27 cellular contexts compared by ENCODE assay signal in genomic region chr6:170172825-170173231, GRCh38.
DNase-seq lines count a peak whose midpoint lies in the region; ATAC-seq and TF ChIP-seq lines count a peak whose summit lies in the region.
"Had no signal": no experiment of that assay in that cellular context is flagged by ENCODE, and none has a peak within 500 bp of the region (broad histone marks: within the 10 kb centered on the region; RNA-seq: fewer than 3 reads in every experiment).

No MANE protein-coding gene starts in this region.

- H3K4me1 Mint-ChIP-seq in activated CD8-positive, alpha-beta memory T cell treated with anti-CD3 and anti-CD28 coated beads, Interleukin-2, amount 10 ng/mL, durations not matched to agents 7 days and 5 days, result no peaks in the 10 kb centered on the region
- H3K4me1 Mint-ChIP-seq: CD8-positive, alpha-beta memory T cell; central memory CD8-positive, alpha-beta T cell; IgD-negative memory B cell; mesothelial cell of epicardium had no signal

- H3K4me2 ChIP-seq in Karpas-422 (ENCODE audit: low read depth, low read length, poor library complexity, severe bottlenecking), result no peak overlapping the region

- no peak overlapping the region for H3K27ac Mint-ChIP-seq in activated CD8-positive, alpha-beta memory T cell treated with anti-CD3 and anti-CD28 coated beads, Interleukin-2, amount 10 ng/mL, durations not matched to agents 7 days and 5 days
- H3K27ac Mint-ChIP-seq: activated T-cell treated with anti-CD3 and anti-CD28 coated beads, Interleukin-2, amount 50 U/mL, for 72 hours; CD8-positive, alpha-beta memory T cell; HFFc6; IgD-negative memory B cell; mesothelial cell of epicardium; stimulated activated naive CD8-positive, alpha-beta T cell treated with anti-CD3 and anti-CD28 coated beads, Interleukin-15, amount 100 ng/mL, for 72 hours had no signal

- H3K27ac ChIP-seq in Karpas-422 (ENCODE audit: low read length) (no peak overlapping the region), prostate gland (no peak overlapping the region)
- H3K27ac ChIP-seq: HL-60, transverse colon, VCaP had no signal

- no peak overlapping the region for H3K9ac ChIP-seq in Karpas-422 (ENCODE audit: low read length)

- H3K36me3 Mint-ChIP-seq in activated CD8-positive, alpha-beta memory T cell treated with anti-CD3 and anti-CD28 coated beads, Interleukin-2, amount 10 ng/mL, durations not matched to agents 7 days and 5 days, result peaks cover 4% of the 10 kb centered on the region
- H3K36me3 Mint-ChIP-seq: IgD-negative memory B cell, mesothelial cell of epicardium had no signal

- CTCF ChIA-PET in activated CD8-positive, alpha-beta memory T cell treated with anti-CD3 and anti-CD28 coated beads, Interleukin-2, amount 10 ng/mL, durations not matched to agents 7 days and 5 days (lab: Charles Lee), result no interaction called here

- H3K9me2 ChIP-seq in Karpas-422 (replicated peaks; ENCODE audit: insufficient read depth, low read length), result no peaks in the 10 kb centered on the region

- no peak overlapping the region for H3K4me3 ChIP-seq in Karpas-422 (ENCODE audit: low read length)
- no peak overlapping the region for H3K4me3 ChIP-seq in prostate gland
- H3K4me3 ChIP-seq: transverse colon had no signal

- no peak for TF ChIP-seq POLR2A in prostate gland (IDR thresholded peaks at IDR 0.05)

- H3K27me3 Mint-ChIP-seq in activated CD8-positive, alpha-beta memory T cell treated with anti-CD3 and anti-CD28 coated beads, Interleukin-2, amount 10 ng/mL, durations not matched to agents 7 days and 5 days, result no peaks in the 10 kb centered on the region
- H3K27me3 Mint-ChIP-seq: IgD-negative memory B cell had no signal

- TF ChIP-seq CTCF in prostate gland (IDR thresholded peaks at IDR 0.05), result no peak

- H3K4me1 ChIP-seq in Karpas-422 (ENCODE audit: low read length) (no peaks in the 10 kb centered on the region), prostate gland (replicated peaks) (no peaks in the 10 kb centered on the region)
- H3K4me1 ChIP-seq: transverse colon had no signal

- no peaks in the 10 kb centered on the region for H4K20me1 ChIP-seq in Karpas-422 (ENCODE audit: insufficient read depth, low read depth, low read length)

- H3K9me3 ChIP-seq in Karpas-422 (ENCODE audit: low read length), result no peaks in the 10 kb centered on the region
- H3K9me3 ChIP-seq in prostate gland, result no peaks in the 10 kb centered on the region
- H3K9me3 ChIP-seq: transverse colon had no signal

- no peaks in the 10 kb centered on the region for H3K36me3 ChIP-seq in Karpas-422 (ENCODE audit: insufficient read depth, low read length)
- H3K36me3 ChIP-seq in prostate gland, result no peaks in the 10 kb centered on the region
- H3K36me3 ChIP-seq: transverse colon had no signal

- no peak overlapping the region for H3K4me3 Mint-ChIP-seq in activated CD8-positive, alpha-beta memory T cell treated with anti-CD3 and anti-CD28 coated beads, Interleukin-2, amount 10 ng/mL, durations not matched to agents 7 days and 5 days
- H3K4me3 Mint-ChIP-seq: activated T-cell treated with anti-CD3 and anti-CD28 coated beads, Interleukin-2, amount 50 U/mL, for 72 hours; CD8-positive, alpha-beta memory T cell; central memory CD8-positive, alpha-beta T cell; HFFc6; IgD-negative memory B cell; mesothelial cell of epicardium; stimulated activated naive CD8-positive, alpha-beta T cell treated with anti-CD3 and anti-CD28 coated beads, Interleukin-15, amount 100 ng/mL, for 72 hours had no signal

- DNase-seq in Karpas-422 (peak; percentile 31), islet precursor cell (peak; percentile 35), prostate gland (ENCODE audit: low spot score) (peak; percentile 2), HuH-7.5 (ENCODE audit: low spot score) (no peak)
- peak; percentile 25 for DNase-seq in activated CD8-positive, alpha-beta memory T cell treated with anti-CD3 and anti-CD28 coated beads, Interleukin-2, amount 10 ng/mL, durations not matched to agents 7 days and 5 days
- DNase-seq: activated CD4-positive, alpha-beta T cell treated with anti-CD3 and anti-CD28 coated beads, Interleukin-2, amount 50 U/mL, for 4 hours; activated T-cell treated with anti-CD3 and anti-CD28 coated beads, Interleukin-2, amount 50 U/mL, for 72 hours; DND-41; effector CD8-positive, alpha-beta T cell; HFFc6; NCI-H187; NCI-H2227 treated with DMSO at 0.1 percent for 48 hours; NCI-H774; stimulated activated CD4-positive, alpha-beta T cell treated with anti-CD3 and anti-CD28 coated beads, Interleukin-4, amount 100 ng/mL, for 4 hours; stimulated activated naive CD8-positive, alpha-beta T cell treated with anti-CD3 and anti-CD28 coated beads, Interleukin-15, amount 100 ng/mL, for 72 hours; T-helper 2 cell; transverse colon had no signal

- no peak overlapping the region for H2AFZ ChIP-seq in Karpas-422 (ENCODE audit: low read length)

- no peaks in the 10 kb centered on the region for H3K27me3 ChIP-seq in Karpas-422 (ENCODE audit: low read length)
- no peaks in the 10 kb centered on the region for H3K27me3 ChIP-seq in prostate gland (replicated peaks; ENCODE audit: insufficient read depth)
- H3K27me3 ChIP-seq: transverse colon had no signal

- intact Hi-C loops in prostate gland (cut with DNase I), result no loop called here

- ATAC-seq in activated CD8-positive, alpha-beta memory T cell treated with anti-CD3 and anti-CD28 coated beads, Interleukin-2, amount 10 ng/mL, durations not matched to agents 7 days and 5 days, result no peak
- ATAC-seq in GM18519 (IDR thresholded peaks at IDR 0.05; ENCODE audit: low FRiP score, unreplicated experiment), result no peak
- no peak for ATAC-seq in HG03439 (IDR thresholded peaks at IDR 0.05; ENCODE audit: unreplicated experiment)
- ATAC-seq: activated naive CD4-positive, alpha-beta T cell treated with anti-CD3 and anti-CD28 coated beads, Interleukin-2, amount 50 U/mL, for 72 hours; activated T-cell treated with anti-CD3 and anti-CD28 coated beads, Interleukin-2, amount 50 U/mL, for 72 hours; Panc1; stimulated activated naive CD8-positive, alpha-beta T cell treated with anti-CD3 and anti-CD28 coated beads, Interleukin-15, amount 100 ng/mL, for 72 hours had no signal

- WGBS in prostate gland, result 97% methylated on average over 26 of the region's 26 CpGs

- H3K9me3 Mint-ChIP-seq in activated CD8-positive, alpha-beta memory T cell treated with anti-CD3 and anti-CD28 coated beads, Interleukin-2, amount 10 ng/mL, durations not matched to agents 7 days and 5 days (ENCODE audit: low read depth), result peaks cover 7% of the 10 kb centered on the region
- H3K9me3 Mint-ChIP-seq: central memory CD8-positive, alpha-beta T cell had no signal

- H3K79me2 ChIP-seq in Karpas-422 (ENCODE audit: low read length), result no peaks in the 10 kb centered on the region
